In genomic region chr2:53901192-53901591, GRCh38 we compare ENCODE assay signal across 1 cellular context.
TF ChIP-seq lines count a peak whose summit lies in the region.

No MANE protein-coding gene starts in this region.

TF ChIP-seq in HepG2, 621 proteins besides CTCF, POLR2A, EP300 and RAD21 (continued from another document):
- TF ChIP-seq ZNF318 (CRISPR knock-in tag; IDR thresholded peaks at IDR 0.05): no peak
- TF ChIP-seq ZNF329 (CRISPR knock-in tag; IDR thresholded peaks at IDR 0.05; ENCODE audit: low read depth): no peak
- TF ChIP-seq HIVEP1 (CRISPR knock-in tag; IDR thresholded peaks at IDR 0.05): no peak
- no peak for TF ChIP-seq TBL1XR1 (IDR thresholded peaks at IDR 0.05; ENCODE audit: borderline replicate concordance, low read length, partially characterized antibody)
- no peak for TF ChIP-seq CEBPZ (IDR thresholded peaks at IDR 0.05; ENCODE audit: low read length)
- TF ChIP-seq KMT2B (CRISPR knock-in tag; IDR thresholded peaks at IDR 0.05): no peak
- TF ChIP-seq PTBP1 (IDR thresholded peaks at IDR 0.05; ENCODE audit: low read depth, low read length, poor library complexity, severe bottlenecking): no peak
- TF ChIP-seq FIP1L1 (IDR thresholded peaks at IDR 0.05; ENCODE audit: borderline replicate concordance, insufficient read depth, low read depth, low read length): no peak
- TF ChIP-seq MAFF (IDR thresholded peaks at IDR 0.05; ENCODE audit: low read depth, low read length): peak; percentile 58; the same call in 1 of the 2 replicates
- no peak for TF ChIP-seq TBP (CRISPR knock-in tag; IDR thresholded peaks at IDR 0.05)
- no peak for TF ChIP-seq SMARCE1 (IDR thresholded peaks at IDR 0.05; ENCODE audit: borderline replicate concordance)
- no peak for TF ChIP-seq ZNF720 (CRISPR knock-in tag; IDR thresholded peaks at IDR 0.05)
TF ChIP-seq in HepG2: peak in this region for 2.
